Comparison of ENCODE assay signal across 8 cellular contexts in the genomic region with DNA sequence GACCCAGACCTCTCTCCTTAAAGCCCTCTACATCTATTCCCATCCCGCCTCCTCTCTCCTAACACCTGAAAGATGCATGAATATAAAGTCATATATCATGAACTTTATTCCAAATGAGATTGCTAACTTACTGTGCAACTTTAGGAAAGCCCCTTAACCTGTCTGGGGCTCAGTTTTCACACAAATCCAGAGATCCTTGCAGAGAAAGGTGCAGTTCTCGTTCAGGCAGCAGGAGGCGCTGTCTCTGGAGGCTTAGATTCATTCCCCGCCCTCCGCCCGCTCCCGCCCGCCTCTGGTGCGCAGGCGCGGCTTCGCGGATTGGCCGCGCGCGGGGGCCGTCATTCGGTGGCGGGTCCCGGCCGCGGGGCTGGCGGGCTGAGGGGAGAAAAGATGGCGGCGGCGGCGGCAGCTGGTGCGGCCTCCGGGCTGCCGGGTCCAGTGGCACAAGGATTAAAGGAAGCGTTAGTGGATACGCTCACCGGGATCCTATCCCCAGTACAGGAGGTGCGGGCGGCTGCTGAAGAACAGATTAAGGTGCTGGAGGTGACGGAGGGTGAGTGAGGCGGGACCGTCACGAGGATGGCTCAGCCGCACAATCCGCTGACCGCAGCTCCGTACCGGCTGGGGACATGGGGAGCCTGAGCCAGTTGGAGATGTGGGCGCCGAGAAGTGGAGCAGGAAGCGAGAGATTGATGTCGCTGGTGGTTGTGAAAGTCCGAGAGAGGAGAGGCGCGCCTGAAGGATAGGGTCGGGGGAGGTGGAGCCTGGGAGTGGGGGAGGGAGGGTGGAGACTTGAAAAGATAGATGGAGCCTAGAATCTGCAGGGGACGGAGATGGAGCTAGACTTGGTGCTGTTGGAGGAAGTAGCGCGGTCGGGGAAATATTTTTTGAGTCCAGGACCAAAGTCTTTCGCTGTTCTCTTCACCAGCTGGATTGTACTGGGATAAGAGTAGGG. TPM values are rescaled to one million over a fixed set of nuclear protein-coding genes. Genes with fewer than 3 reads are reported as not detected.
A peak's percentile ranks its signal among the peaks of the same experiment; 100 is the strongest.
DNase-seq lines count a peak whose midpoint lies in the region; ATAC-seq and FAIRE-seq lines count a peak whose summit lies in the region.

Gene IPO9, plus strand, starts transcription at position 338 of the 955 bp plus-strand sequence. Its CDS starts 53 bp downstream, at position 391.

- FAIRE-seq in urothelium cell line (lab: Jason Lieb, UNC), result no peak

- WGBS in right cardiac atrium, result under 1% methylated on average over 58 of the region's 58 CpGs

- intact Hi-C loops in T-helper 2 cell treated with Interferon-gamma antibody and Interleukin-4, amounts not matched to agents 100 ng/mL and 5 ng/mL, for 36 hours (cut with micrococcal nuclease), result loop anchor here (1.0 to 5.0 kb wide), 4 partner anchors 48 to 322 kb away; partner anchors contain the start of genes CSRP1, RNPEP and TIMM17A
- intact Hi-C loops in right cardiac atrium (cut with DNase I), result no loop called here

- H3K4me3 ChIP-seq in right cardiac atrium (ENCODE audit: low read length), result peak within 1 kb of the TSS; percentile 88

- no peaks in the 10 kb centered on the region for H3K9me3 ChIP-seq in right cardiac atrium (ENCODE audit: control insufficient read depth, low read length)

- no peaks in the 10 kb centered on the region for H3K4me1 ChIP-seq in right cardiac atrium (ENCODE audit: control insufficient read depth, insufficient read depth, low read length)

- no peaks in the 10 kb centered on the region for H3K27me3 ChIP-seq in right cardiac atrium (ENCODE audit: control insufficient read depth, insufficient read depth)

- ATAC-seq in GM18499 (IDR thresholded peaks at IDR 0.05; ENCODE audit: insufficient read depth, unreplicated experiment) (peak; percentile 59), HG02938 (IDR thresholded peaks at IDR 0.05; ENCODE audit: unreplicated experiment) (peak; percentile 84), right cardiac atrium (peak; percentile 95 to 96)

- peak within 1 kb of the TSS; percentile 85 for H3K27ac ChIP-seq in right cardiac atrium (ENCODE audit: low read length)

- DNase-seq in NCI-H1930 (lab: John Stamatoyannopoulos, UW) (peak; percentile 82 to 93), anterior cingulate cortex (lab: John Stamatoyannopoulos, UW) (peak; percentile 21 to 95 (median 85)), right cardiac atrium (peak; percentile 93 to 98 (median 97)), pulmonary artery endothelial cell (ENCODE audit: low read depth, low spot score) (peak; percentile 74), urothelium cell line (ENCODE audit: low spot score) (peak; percentile 99)

RNA-seq across cellular contexts. Expression of gene IPO9, which starts in this region (rescaled TPM):
- 62.8 and 67.4 TPM in 2 replicates for total RNA-seq in T-helper 2 cell treated with Interferon-gamma antibody and Interleukin-4, amounts not matched to agents 100 ng/mL and 5 ng/mL, for 36 hours
- total RNA-seq in right cardiac atrium (10 to 100 TPM; 21.7 to 27.9 (median 24.6) TPM), pulmonary artery endothelial cell (24.9 and 37.7 TPM in 2 replicates)
- 10.3 TPM for polyA plus RNA-seq in right cardiac atrium

Comparison
In these comparisons a context has a peak if more than half of its experiments do, and no peak if none do; other contexts are left out.
1. Peak in every context shown above with its lines: DNase-seq, ATAC-seq, H3K4me3 ChIP-seq and H3K27ac ChIP-seq.